ENCODE assay signal across 8 cellular contexts in the genomic region with DNA sequence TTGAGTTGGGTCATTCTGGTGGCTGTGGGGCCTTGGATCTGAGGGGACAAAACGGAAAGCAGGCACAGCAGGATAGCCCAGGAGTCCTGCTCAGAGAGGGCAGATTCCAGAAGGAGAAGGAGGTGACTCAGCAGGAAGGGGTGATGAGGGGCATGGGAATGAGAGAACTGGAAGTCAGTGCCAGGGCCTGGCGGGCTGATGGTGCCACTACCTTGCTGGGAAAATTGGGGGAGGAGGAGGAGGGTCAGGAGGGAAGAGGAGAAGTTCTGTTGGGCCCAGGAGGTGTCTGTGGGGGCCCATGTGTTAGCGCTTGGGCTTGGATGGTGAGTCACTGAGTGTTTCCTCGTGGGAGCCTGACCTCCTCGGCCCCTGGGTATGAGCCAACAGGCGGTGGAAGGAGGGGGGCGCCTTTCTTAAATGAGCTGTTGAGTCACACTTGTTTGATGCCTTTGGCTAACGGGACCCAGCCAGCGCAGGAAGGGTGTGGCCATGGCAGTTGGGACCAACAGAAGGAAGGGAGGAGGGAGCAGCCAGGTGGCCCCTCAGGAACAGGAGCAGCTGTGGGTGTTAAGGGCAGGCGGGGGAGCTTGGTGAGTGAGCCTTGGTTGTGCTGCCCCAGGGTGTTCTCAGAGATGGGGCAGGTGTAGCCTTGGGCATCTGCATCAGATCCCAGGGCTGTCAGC.
A peak's percentile ranks its signal among the peaks of the same experiment; 100 is the strongest.
DNase-seq lines count a peak whose midpoint lies in the region; ATAC-seq and TF ChIP-seq lines count a peak whose summit lies in the region.

No MANE protein-coding gene starts in this region.

- POLR2A ChIA-PET in HCT116 (lab: Charles Lee): interaction anchor here (1.0 to 1.3 kb wide), 2 partner anchors 9 to 28 kb away, joined by 3 to 5 read pairs; no protein-coding TSS in a partner anchor

- H3K4me1 ChIP-seq in HCT116 (ENCODE audit: control insufficient read depth in 1 of 2, insufficient read depth in 2 of 2, low read length in 2 of 2): peaks cover 31 to 38% of the 10 kb centered on the region in 2 experiments
- peaks cover 34 to 76% (median 60%) of the 10 kb centered on the region in 9 donors for H3K4me1 ChIP-seq in heart right ventricle

- CTCF ChIA-PET in HCT116 (lab: Charles Lee): interaction anchor here (1.0 to 3.0 kb wide), 12 partner anchors 9 to 424 kb away, joined by 3 to 15 read pairs (median 4); a partner anchor contains a TSS

- H3K36me3 ChIP-seq in HCT116 (ENCODE audit: control insufficient read depth in 1 of 2, insufficient read depth in 2 of 2, low read length in 2 of 2): peaks cover 0 to 19% of the 10 kb centered on the region in 2 experiments; a peak in 2 of 4 replicates
- H3K36me3 ChIP-seq in heart right ventricle: peaks cover 0 to 51% (median 9%) of the 10 kb centered on the region in 9 donors

- TF ChIP-seq RAD21 in HCT116 (IDR thresholded peaks at IDR 0.05; ENCODE audit: low read depth): peak; percentile 9; the same call in 1 of the 2 replicates

- RAD21 ChIA-PET in HCT116 (lab: Charles Lee; ENCODE audit: low non-redundant PET in 1 of 2, low total read pairs in 2 of 2, uncharacterized antibody in 2 of 2, unreplicated experiment in 2 of 2): interaction anchor here in 1 of 2 experiments (1.1 kb wide), 1 partner anchor 28 kb away, joined by 3 read pairs; no protein-coding TSS in a partner anchor

- H4K20me1 ChIP-seq in HCT116 (ENCODE audit: insufficient read depth): no peaks in the 10 kb centered on the region

- BruUV-seq in HCT116 (replicated peaks; lab: Mats Ljungman, UMichigan): no TSS peak

- TF ChIP-seq CTCF in HCT116 (IDR thresholded peaks at IDR 0.05 in 2 of 3, conservative IDR thresholded peaks at IDR 0.05 in 1 of 3; ENCODE audit: borderline replicate concordance in 1 of 3, insufficient read depth in 1 of 3, low read depth in 2 of 3, low read length in 2 of 3) (peak in 1 of 3 experiments; percentile 17; a peak in 2 of 6 replicates), heart right ventricle (IDR thresholded peaks at IDR 0.05) (no peak)

- intact Hi-C loops in HCT116 (cut with micrococcal nuclease) (loop anchor here (1.0 to 10.0 kb wide), 5 partner anchors 87 to 561 kb away; a partner anchor contains a TSS), heart right ventricle (cut with DNase I) (loop anchor here in 7 of 10 donors (2.0 to 10.0 kb wide), 8 partner anchors 28 to 134 kb away; a partner anchor contains a TSS)

- no peak overlapping the region for H2AFZ ChIP-seq in HCT116 (ENCODE audit: low read depth, low read length, poor library complexity, severe bottlenecking)

- H3K9ac ChIP-seq in HCT116 (ENCODE audit: low read length): peak overlapping the region; percentile 37

- WGBS in heart right ventricle, 2 donors: 10 to 14% methylated on average over 10 of the region's 10 CpGs

- no peaks in the 10 kb centered on the region for H3K79me2 ChIP-seq in HCT116 (ENCODE audit: insufficient read depth, low read length)

- H3K27me3 ChIP-seq in HCT116 (ENCODE audit: insufficient read depth, low read length) (no peaks in the 10 kb centered on the region), heart right ventricle (no peaks in the 10 kb centered on the region)

- H3K4me2 ChIP-seq in HCT116 (ENCODE audit: low read length): peak overlapping the region; percentile 74

- DNase-seq in HCT116 (ENCODE audit: low read depth, low spot score) (peak; percentile 73), SW480 (ENCODE audit: low spot score) (peak; percentile 84), heart right ventricle (peak; percentile 91 to 93), OCI-M2 (lab: John Stamatoyannopoulos, UW; ENCODE audit: unreplicated experiment) (no peak)
- DNase-seq in effector CD4-positive, alpha-beta T cell: no peak

- H3K9me2 ChIP-seq in HCT116 (ENCODE audit: insufficient read depth): no peaks in the 10 kb centered on the region

- H3K9me3 ChIP-seq in HCT116 (ENCODE audit: control insufficient read depth in 1 of 2, insufficient read depth in 1 of 2, low read depth in 1 of 2, low read length in 2 of 2): peaks cover 0 to 5% of the 10 kb centered on the region in 2 experiments; a peak in 1 of 4 replicates
- H3K9me3 ChIP-seq in heart right ventricle: peaks cover 0 to 10% (median 0%) of the 10 kb centered on the region in 11 donors

- peak overlapping the region; percentile 71 for H3K27ac ChIP-seq in HCT116 (ENCODE audit: low read depth, low read length)
- H3K27ac ChIP-seq in heart right ventricle: peak overlapping the region; percentile 41 to 94 (median 88)
- H3K27ac ChIP-seq in skin epidermis: peak overlapping the region in 14 of 21 experiments; percentile 4 to 67 (median 54)

- H3K4me3 ChIP-seq in HCT116 (replicated peaks in 1 of 2; ENCODE audit: low read depth in 1 of 2, low read length in 2 of 2) (peak overlapping the region; percentile 10 to 44), heart right ventricle (no peak overlapping the region), skin epidermis (no peak overlapping the region)

- TF ChIP-seq POLR2A in HCT116 (IDR thresholded peaks at IDR 0.05; ENCODE audit: borderline replicate concordance, extremely low read depth, insufficient read depth, insufficient read length): no peak

- ATAC-seq in HCT116 (peak; percentile 86), heart right ventricle (peak; percentile 40 to 86 (median 74)), HG02852 (IDR thresholded peaks at IDR 0.05; ENCODE audit: unreplicated experiment) (no peak), GM18909 (IDR thresholded peaks at IDR 0.05; ENCODE audit: poor library complexity, unreplicated experiment) (no peak)

TF ChIP-seq in HCT116, 20 proteins besides CTCF, POLR2A, EP300 and RAD21 (continues in another document):
- TF ChIP-seq ZNF274 (IDR thresholded peaks at IDR 0.05; ENCODE audit: low read depth, low read length) (no peak), SP1 (IDR thresholded peaks at IDR 0.05; ENCODE audit: low read depth) (peak; percentile 81), EGR1 (IDR thresholded peaks at IDR 0.05; ENCODE audit: low read depth) (no peak), EZH2phosphoT487 (IDR thresholded peaks at IDR 0.05; ENCODE audit: borderline replicate concordance) (no peak), SIN3A (IDR thresholded peaks at IDR 0.05; ENCODE audit: low read depth) (peak; percentile 79), JUND (IDR thresholded peaks at IDR 0.05) (peak; percentile 86), SRF (IDR thresholded peaks at IDR 0.05; ENCODE audit: low read depth) (no peak; the same call in 1 of the 2 replicates), ELF1 (IDR thresholded peaks at IDR 0.05; ENCODE audit: borderline replicate concordance, low read depth) (no peak), TCF7L2 (IDR thresholded peaks at IDR 0.05; ENCODE audit: borderline replicate concordance, extremely low read depth, insufficient read depth, insufficient read length) (peak; percentile 92), ZFX (IDR thresholded peaks at IDR 0.05) (no peak; the same call in 1 of the 2 replicates), CEBPB (IDR thresholded peaks at IDR 0.05; ENCODE audit: low read depth) (peak; percentile 66), CBX3 (IDR thresholded peaks at IDR 0.05; ENCODE audit: low read depth) (0 out of 2 replicates have a peak, but pooled peaks have one; percentile 83), YY1 (IDR thresholded peaks at IDR 0.05; ENCODE audit: extremely low read depth, insufficient replicate concordance, low read depth, low read length) (no peak), EZH2 (IDR thresholded peaks at IDR 0.05) (no peak), POLR2AphosphoS5 (IDR thresholded peaks at IDR 0.05; ENCODE audit: low read depth, low read length) (peak; percentile 59), FOSL1 (IDR thresholded peaks at IDR 0.05; ENCODE audit: low read depth) (peak; percentile 86)
- TF ChIP-seq, protein P1, sequence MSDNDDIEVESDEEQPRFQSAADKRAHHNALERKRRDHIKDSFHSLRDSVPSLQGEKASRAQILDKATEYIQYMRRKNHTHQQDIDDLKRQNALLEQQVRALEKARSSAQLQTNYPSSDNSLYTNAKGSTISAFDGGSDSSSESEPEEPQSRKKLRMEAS (IDR thresholded peaks at IDR 0.05): peak; percentile 71
- TF ChIP-seq, protein P2, sequence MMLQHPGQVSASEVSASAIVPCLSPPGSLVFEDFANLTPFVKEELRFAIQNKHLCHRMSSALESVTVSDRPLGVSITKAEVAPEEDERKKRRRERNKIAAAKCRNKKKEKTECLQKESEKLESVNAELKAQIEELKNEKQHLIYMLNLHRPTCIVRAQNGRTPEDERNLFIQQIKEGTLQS (IDR thresholded peaks at IDR 0.05): no peak
- TF ChIP-seq, protein P3, sequence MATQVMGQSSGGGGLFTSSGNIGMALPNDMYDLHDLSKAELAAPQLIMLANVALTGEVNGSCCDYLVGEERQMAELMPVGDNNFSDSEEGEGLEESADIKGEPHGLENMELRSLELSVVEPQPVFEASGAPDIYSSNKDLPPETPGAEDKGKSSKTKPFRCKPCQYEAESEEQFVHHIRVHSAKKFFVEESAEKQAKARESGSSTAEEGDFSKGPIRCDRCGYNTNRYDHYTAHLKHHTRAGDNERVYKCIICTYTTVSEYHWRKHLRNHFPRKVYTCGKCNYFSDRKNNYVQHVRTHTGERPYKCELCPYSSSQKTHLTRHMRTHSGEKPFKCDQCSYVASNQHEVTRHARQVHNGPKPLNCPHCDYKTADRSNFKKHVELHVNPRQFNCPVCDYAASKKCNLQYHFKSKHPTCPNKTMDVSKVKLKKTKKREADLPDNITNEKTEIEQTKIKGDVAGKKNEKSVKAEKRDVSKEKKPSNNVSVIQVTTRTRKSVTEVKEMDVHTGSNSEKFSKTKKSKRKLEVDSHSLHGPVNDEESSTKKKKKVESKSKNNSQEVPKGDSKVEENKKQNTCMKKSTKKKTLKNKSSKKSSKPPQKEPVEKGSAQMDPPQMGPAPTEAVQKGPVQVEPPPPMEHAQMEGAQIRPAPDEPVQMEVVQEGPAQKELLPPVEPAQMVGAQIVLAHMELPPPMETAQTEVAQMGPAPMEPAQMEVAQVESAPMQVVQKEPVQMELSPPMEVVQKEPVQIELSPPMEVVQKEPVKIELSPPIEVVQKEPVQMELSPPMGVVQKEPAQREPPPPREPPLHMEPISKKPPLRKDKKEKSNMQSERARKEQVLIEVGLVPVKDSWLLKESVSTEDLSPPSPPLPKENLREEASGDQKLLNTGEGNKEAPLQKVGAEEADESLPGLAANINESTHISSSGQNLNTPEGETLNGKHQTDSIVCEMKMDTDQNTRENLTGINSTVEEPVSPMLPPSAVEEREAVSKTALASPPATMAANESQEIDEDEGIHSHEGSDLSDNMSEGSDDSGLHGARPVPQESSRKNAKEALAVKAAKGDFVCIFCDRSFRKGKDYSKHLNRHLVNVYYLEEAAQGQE (IDR thresholded peaks at IDR 0.05; ENCODE audit: low read depth): no peak

Comparison
In these comparisons a context has a peak if more than half of its experiments do, and no peak if none do; other contexts are left out.
1. ATAC-seq: peak in HCT116 (single experiment) and heart right ventricle (8 of 8); none in HG02852 (single experiment) and GM18909 (single experiment).
2. DNase-seq: peak in HCT116 (single experiment), SW480 (single experiment) and heart right ventricle (2 of 2); none in effector CD4-positive, alpha-beta T cell (single experiment) and OCI-M2 (single experiment).
3. H3K4me3 ChIP-seq: peak in HCT116 (2 of 2); none in heart right ventricle (0 of 10) and skin epidermis (0 of 7).
4. Peak in every context shown above with its lines, with median percentiles within 50 percentile points of each other: H3K27ac ChIP-seq.